10 cellular contexts compared by ENCODE assay signal in the genomic region with DNA sequence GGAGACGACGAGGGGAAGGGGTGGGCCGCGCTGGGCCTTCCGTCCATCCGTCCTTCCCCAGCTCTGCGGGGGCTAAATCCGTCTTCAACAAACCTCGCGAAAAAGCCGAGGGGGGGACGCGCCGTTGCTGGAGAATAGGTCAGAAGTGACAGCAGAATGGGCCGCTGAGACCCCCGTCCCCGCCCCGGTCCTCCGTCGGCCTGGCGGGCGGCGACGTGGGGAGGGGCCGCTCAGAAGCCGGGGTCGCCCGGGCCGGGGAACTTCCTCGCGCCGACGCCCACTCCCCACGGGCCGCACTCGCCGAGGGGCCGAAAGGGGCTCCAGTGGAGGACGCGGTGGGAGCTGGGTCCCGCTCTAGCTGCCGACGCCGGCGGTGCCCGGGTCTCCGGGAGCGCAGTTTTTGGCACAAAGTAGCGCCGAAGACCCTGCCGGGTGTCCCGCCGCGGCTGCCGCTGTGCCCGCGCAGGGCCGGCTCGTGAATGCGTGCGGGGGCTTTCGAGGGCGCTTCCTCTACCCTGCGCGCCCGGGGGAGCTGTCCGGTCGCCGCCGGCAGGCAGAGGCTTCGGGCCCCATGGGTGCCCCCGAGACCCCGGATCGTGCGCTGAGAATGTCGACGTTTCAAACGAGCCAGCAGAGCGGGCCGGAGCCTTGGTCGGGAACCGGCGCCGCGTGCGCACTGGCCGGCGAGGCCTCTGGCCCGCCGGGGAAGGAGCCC. TPM values are rescaled to one million over a fixed set of nuclear protein-coding genes. Genes with fewer than 3 reads are reported as not detected.
A peak's percentile ranks its signal among the peaks of the same experiment; 100 is the strongest.
DNase-seq lines count a peak whose midpoint lies in the region; ATAC-seq, FAIRE-seq and TF ChIP-seq lines count a peak whose summit lies in the region.
"Had no signal": no experiment of that assay in that cellular context is flagged by ENCODE, and none has a peak within 500 bp of the region (broad histone marks: within the 10 kb centered on the region; RNA-seq: fewer than 3 reads in every experiment).

No MANE protein-coding gene starts in this region.

- H3K9me3 ChIP-seq in A549 (no peaks in the 10 kb centered on the region), neuron (ENCODE audit: low read length) (no peaks in the 10 kb centered on the region)

- no peaks in the 10 kb centered on the region for H3K27me3 ChIP-seq in neuron (ENCODE audit: insufficient read depth, low read length)

- H3K4me3 Mint-ChIP-seq in HFFc6 = no peak overlapping the region

- TF ChIP-seq RAD21 in A549 (conservative IDR thresholded peaks at IDR 0.05 in 1 of 2, IDR thresholded peaks at IDR 0.05 in 1 of 2) = no peak

- H3K27ac Mint-ChIP-seq in HFFc6 = no peak overlapping the region

- H3K4me1 ChIP-seq in A549 (peaks cover 67% of the 10 kb centered on the region), neuron (ENCODE audit: insufficient read depth, low read length) (peaks cover 45% of the 10 kb centered on the region)

- no peak for TF ChIP-seq POLR2A in A549 (IDR thresholded peaks at IDR 0.05; ENCODE audit: low read length)

- H3K36me3 Mint-ChIP-seq in HFFc6 (ENCODE audit: low read depth) = peaks cover 5% of the 10 kb centered on the region

- no peaks in the 10 kb centered on the region for H3K36me3 ChIP-seq in neuron (ENCODE audit: insufficient read depth, low read length)

- POLR2A ChIA-PET in A549 (lab: Yijun Ruan, JAX) = interaction anchor here (1.5 kb wide), 1 partner anchor 12 kb away, joined by 4 read pairs; no protein-coding TSS in a partner anchor

- peaks cover 12% of the 10 kb centered on the region for H3K4me1 Mint-ChIP-seq in HFFc6 (ENCODE audit: low read depth)

- no peak overlapping the region for H3K4me3 ChIP-seq in A549
- peak overlapping the region; percentile 99 for H3K4me3 ChIP-seq in WI38 (ENCODE audit: low read depth, low read length)
- H3K4me3 ChIP-seq in fibroblast of villous mesenchyme (ENCODE audit: low read depth, low read length) = peak overlapping the region; percentile 95
- peak overlapping the region; percentile 99 for H3K4me3 ChIP-seq in neuron (ENCODE audit: low read length)

- peak overlapping the region; percentile 95 to 96; a peak in 5 of 6 replicates for H3K27ac ChIP-seq in A549

- H2AFZ ChIP-seq in neuron (ENCODE audit: low read depth, low read length) = no peak overlapping the region

- peak overlapping the region; percentile 96; the same call in 2 of the 3 replicates for H3K4me2 ChIP-seq in A549

- H3K27me3 Mint-ChIP-seq in HFFc6 (ENCODE audit: insufficient read depth) = peaks cover 2% of the 10 kb centered on the region; the same call in 1 of the 2 replicates

- no peak for ATAC-seq in A549
- ATAC-seq in GM18873 (IDR thresholded peaks at IDR 0.05; ENCODE audit: low FRiP score, unreplicated experiment) = no peak
- ATAC-seq in GM18502 (IDR thresholded peaks at IDR 0.05; ENCODE audit: poor library complexity, unreplicated experiment) = no peak

- no peak for TF ChIP-seq EP300 in A549 (IDR thresholded peaks at IDR 0.05)

- DNase-seq in A549 (ENCODE audit: low read depth in 1 of 2, low spot score in 1 of 2) = no peak
- DNase-seq in fibroblast of villous mesenchyme (ENCODE audit: low read depth) = no peak
- DNase-seq in cerebellar cortex (ENCODE audit: low spot score) = no peak
- DNase-seq in HFFc6 = no peak
- DNase-seq: activated CD4-positive, alpha-beta T cell treated with anti-CD3 and anti-CD28 coated beads, Interleukin-2, amount 50 U/mL, for 1 hour; NCI-H748 treated with DMSO at 0.1 percent for 48 hours had no signal

- 95% methylated on average over 69 of the region's 90 CpGs for WGBS in A549 (ENCODE audit: missing lambda C conversion rate)

- CTCF ChIA-PET in A549 (lab: Yijun Ruan, JAX) = interaction anchor here (0.9 to 3.2 kb wide), 11 partner anchors 10 to 207 kb away, joined by 3 to 12 read pairs (median 4); no protein-coding TSS in a partner anchor

- no peak for FAIRE-seq in A549 (lab: Jason Lieb, UNC)

- H3K9me3 Mint-ChIP-seq in HFFc6 = no peaks in the 10 kb centered on the region

- TF ChIP-seq CTCF in A549 (IDR thresholded peaks at IDR 0.05) (no peak), WI38 (IDR thresholded peaks at IDR 0.05; ENCODE audit: low read depth, low read length) (no peak), fibroblast of villous mesenchyme (IDR thresholded peaks at IDR 0.05; ENCODE audit: insufficient read depth, low read depth, low read length) (no peak), HFFc6 (IDR thresholded peaks at IDR 0.05) (no peak)

TF ChIP-seq in A549, 52 proteins besides CTCF, POLR2A, EP300 and RAD21:
- no peak for TF ChIP-seq CEBPB (IDR thresholded peaks at IDR 0.05)
- no peak for TF ChIP-seq EHMT2 (IDR thresholded peaks at IDR 0.05; ENCODE audit: low read depth)
- no peak for TF ChIP-seq HDAC2 (IDR thresholded peaks at IDR 0.05)
- TF ChIP-seq ZC3H11A (IDR thresholded peaks at IDR 0.05) = no peak
- no peak for TF ChIP-seq HEYL (CRISPR knock-in tag; IDR thresholded peaks at IDR 0.05)
- TF ChIP-seq MAFK (IDR thresholded peaks at IDR 0.05; ENCODE audit: partially characterized antibody) = no peak
- no peak for TF ChIP-seq ZFP36 (IDR thresholded peaks at IDR 0.05; ENCODE audit: borderline replicate concordance, partially characterized antibody)
- TF ChIP-seq, protein P1, sequence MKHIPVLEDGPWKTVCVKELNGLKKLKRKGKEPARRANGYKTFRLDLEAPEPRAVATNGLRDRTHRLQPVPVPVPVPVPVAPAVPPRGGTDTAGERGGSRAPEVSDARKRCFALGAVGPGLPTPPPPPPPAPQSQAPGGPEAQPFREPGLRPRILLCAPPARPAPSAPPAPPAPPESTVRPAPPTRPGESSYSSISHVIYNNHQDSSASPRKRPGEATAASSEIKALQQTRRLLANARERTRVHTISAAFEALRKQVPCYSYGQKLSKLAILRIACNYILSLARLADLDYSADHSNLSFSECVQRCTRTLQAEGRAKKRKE (CRISPR knock-in tag; IDR thresholded peaks at IDR 0.05; ENCODE audit: low read depth) = no peak
- no peak for TF ChIP-seq PHF8 (IDR thresholded peaks at IDR 0.05; ENCODE audit: borderline replicate concordance, low read depth)
- no peak for TF ChIP-seq KDM5A (IDR thresholded peaks at IDR 0.05)
- no peak for TF ChIP-seq TP53 (CRISPR knock-in tag; IDR thresholded peaks at IDR 0.05)
- TF ChIP-seq POLR2AphosphoS2 (conservative IDR thresholded peaks at IDR 0.05; ENCODE audit: low read length) = no peak
- no peak for TF ChIP-seq ZNF302 (CRISPR knock-in tag; IDR thresholded peaks at IDR 0.05)
- no peak for TF ChIP-seq KDM1A (IDR thresholded peaks at IDR 0.05; ENCODE audit: low read depth)
- TF ChIP-seq, protein P2, sequence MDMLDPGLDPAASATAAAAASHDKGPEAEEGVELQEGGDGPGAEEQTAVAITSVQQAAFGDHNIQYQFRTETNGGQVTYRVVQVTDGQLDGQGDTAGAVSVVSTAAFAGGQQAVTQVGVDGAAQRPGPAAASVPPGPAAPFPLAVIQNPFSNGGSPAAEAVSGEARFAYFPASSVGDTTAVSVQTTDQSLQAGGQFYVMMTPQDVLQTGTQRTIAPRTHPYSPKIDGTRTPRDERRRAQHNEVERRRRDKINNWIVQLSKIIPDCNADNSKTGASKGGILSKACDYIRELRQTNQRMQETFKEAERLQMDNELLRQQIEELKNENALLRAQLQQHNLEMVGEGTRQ (IDR thresholded peaks at IDR 0.05) = no peak
- no peak for TF ChIP-seq CBX8 (IDR thresholded peaks at IDR 0.05)
- TF ChIP-seq RFX5 (IDR thresholded peaks at IDR 0.05) = no peak
- TF ChIP-seq, protein P3, sequence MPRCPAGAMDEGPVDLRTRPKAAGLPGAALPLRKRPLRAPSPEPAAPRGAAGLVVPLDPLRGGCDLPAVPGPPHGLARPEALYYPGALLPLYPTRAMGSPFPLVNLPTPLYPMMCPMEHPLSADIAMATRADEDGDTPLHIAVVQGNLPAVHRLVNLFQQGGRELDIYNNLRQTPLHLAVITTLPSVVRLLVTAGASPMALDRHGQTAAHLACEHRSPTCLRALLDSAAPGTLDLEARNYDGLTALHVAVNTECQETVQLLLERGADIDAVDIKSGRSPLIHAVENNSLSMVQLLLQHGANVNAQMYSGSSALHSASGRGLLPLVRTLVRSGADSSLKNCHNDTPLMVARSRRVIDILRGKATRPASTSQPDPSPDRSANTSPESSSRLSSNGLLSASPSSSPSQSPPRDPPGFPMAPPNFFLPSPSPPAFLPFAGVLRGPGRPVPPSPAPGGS (IDR thresholded peaks at IDR 0.05) = no peak

RNA-seq across cellular contexts. Expression of a gene that starts 46.4 kb away (rescaled TPM):
- polyA plus RNA-seq in A549 (2011; rRNA removed) (35.8 and 49.3 TPM in 2 replicates), A549 (2017; fragmentation: RNase III; extraction: RNeasy Plus Mini Kit Qiagen cat#74134 plus additional on column Dnase treatment) (59.7 to 72.9 TPM (median 67.4 TPM) in 3 replicates)
- polyA plus RNA-seq in A549 (2012; cell fraction: cytosol; rRNA removed) = 58.1 and 82.4 TPM in 2 replicates
- polyA plus RNA-seq in A549 (2012; cell fraction: nucleus; rRNA removed) = 198 and 284 TPM in 2 replicates
- 85.1 and 108 TPM in 2 replicates for polyA minus RNA-seq in A549 (2011; rRNA and poly(A)+ RNA removed)
- 51.4 and 57.3 TPM in 2 replicates for total RNA-seq in fibroblast of villous mesenchyme
- total RNA-seq in HFFc6 (2021; fragmentation: NEBNext Ultra II Directional; extraction: Animal tissue kit (Norgen Biotek cat#: 25700)) = 10 to 100 TPM; 71.2 to 88.3 (median 72.2) TPM

RNA-seq across cellular contexts. Expression of a gene that starts 53.8 kb away (rescaled TPM):
- polyA plus RNA-seq in A549 (2011; rRNA removed) (2.1 and 2.6 TPM in 2 replicates), A549 (2017; fragmentation: RNase III; extraction: RNeasy Plus Mini Kit Qiagen cat#74134 plus additional on column Dnase treatment) (5.2 to 5.9 TPM (median 5.8 TPM) in 3 replicates)
- polyA plus RNA-seq in A549 (2012; cell fraction: cytosol; rRNA removed) = 7.4 and 8.4 TPM in 2 replicates
- polyA plus RNA-seq in A549 (2012; cell fraction: nucleus; rRNA removed) = 27.4 and 38.1 TPM in 2 replicates
- polyA minus RNA-seq in A549 (2011; rRNA and poly(A)+ RNA removed) = 2.6 and 3.5 TPM in 2 replicates
- 6.5 and 8.4 TPM in 2 replicates for total RNA-seq in fibroblast of villous mesenchyme
- total RNA-seq in HFFc6 (2021; fragmentation: NEBNext Ultra II Directional; extraction: Animal tissue kit (Norgen Biotek cat#: 25700)) = 1 to 10 TPM; 7.3 to 9.7 (median 8.3) TPM
